In the genomic region with DNA sequence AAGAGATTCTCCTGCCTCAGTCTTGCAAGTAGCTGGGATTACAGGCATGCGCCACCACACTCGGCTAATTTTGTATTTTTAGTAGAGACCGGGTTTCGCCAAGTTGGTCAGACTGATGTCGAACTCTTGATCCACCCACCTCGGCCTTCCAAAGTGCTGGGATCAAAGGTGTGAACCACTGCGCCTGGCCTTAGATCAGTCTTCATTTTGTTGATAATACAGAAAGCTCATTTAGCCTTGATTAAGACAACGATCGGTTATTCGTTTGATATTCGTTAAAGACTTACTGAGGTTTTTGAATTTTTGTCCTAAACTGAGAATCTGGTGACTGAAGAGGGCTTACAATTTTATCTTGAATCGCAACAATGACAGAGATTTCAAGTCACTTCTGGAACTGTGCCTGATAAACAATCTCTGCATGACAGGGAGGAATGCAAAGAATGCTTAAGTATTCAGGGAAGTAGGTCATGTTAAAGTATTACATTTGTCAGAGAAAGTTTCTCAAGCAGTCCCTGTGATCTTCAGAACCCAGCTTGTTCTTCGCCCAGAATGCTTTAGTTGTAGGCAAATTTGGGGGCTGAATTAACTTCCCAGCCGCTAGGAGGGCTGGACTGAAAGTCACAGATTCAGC, we compare ENCODE assay signal across 11 cellular contexts. TPM values are rescaled to one million over a fixed set of nuclear protein-coding genes. Genes with fewer than 3 reads are reported as not detected.
DNase-seq lines count a peak whose midpoint lies in the region; FAIRE-seq and TF ChIP-seq lines count a peak whose summit lies in the region.
"Had no signal": no experiment of that assay in that cellular context is flagged by ENCODE, and none has a peak within 500 bp of the region (broad histone marks: within the 10 kb centered on the region; RNA-seq: fewer than 3 reads in every experiment).

No MANE protein-coding gene starts in this region.

- DNase-seq in HS-5 (ENCODE audit: low read depth) (peak; percentile 25), bronchial epithelial cell (ENCODE audit: low read depth) (peak; percentile 38), left kidney (ENCODE audit: low read depth, low spot score) (peak; percentile 67), tibial nerve (ENCODE audit: low spot score in 2 of 2) (no peak), SIG-M5 (lab: John Stamatoyannopoulos, UW) (no peak), HUDEP-2 (lab: John Stamatoyannopoulos, UW; ENCODE audit: unreplicated experiment in 76 of 76) (no peak), HEK293T (ENCODE audit: extremely low spot score) (no peak)
- DNase-seq in activated CD4-positive, CD25-positive, alpha-beta regulatory T cell (lab: John Stamatoyannopoulos, UW) = no peak
- DNase-seq: GF-D8; MM.1S; stimulated activated CD4-positive, alpha-beta T cell treated with anti-CD3 and anti-CD28 coated beads, Interleukin-4, amount 100 ng/mL, for 1 hour had no signal

- CTCF ChIA-PET in HEK293T (lab: Yijun Ruan, JAX) = interaction anchor here (0.6 to 1.0 kb wide), 2 partner anchors 16 to 70 kb away, joined by 6 to 7 read pairs; no protein-coding TSS in a partner anchor

- H3K4me3 ChIP-seq in bronchial epithelial cell (ENCODE audit: low read depth, low read length) = no peak overlapping the region
- H3K4me3 ChIP-seq in tibial nerve = no peak overlapping the region

- FAIRE-seq in bronchial epithelial cell (lab: Jason Lieb, UNC) = no peak

- no peaks in the 10 kb centered on the region for H3K27me3 ChIP-seq in bronchial epithelial cell (ENCODE audit: control insufficient read depth, insufficient read depth, low read length)
- no peaks in the 10 kb centered on the region for H3K27me3 ChIP-seq in tibial nerve

- H3K36me3 ChIP-seq in bronchial epithelial cell (ENCODE audit: control insufficient read depth, insufficient read depth, low read length) (no peaks in the 10 kb centered on the region), tibial nerve (no peaks in the 10 kb centered on the region)

- POLR2A ChIA-PET in HEK293T (lab: Yijun Ruan, JAX) = interaction anchor here (1.4 kb wide), 1 partner anchor 14 kb away, joined by 5 read pairs; no protein-coding TSS in a partner anchor

- WGBS in tibial nerve, 2 donors = 45 to 52% methylated on average over 14 of the region's 14 CpGs

- no peak for TF ChIP-seq POLR2A in tibial nerve (IDR thresholded peaks at IDR 0.05)

- TF ChIP-seq CTCF in bronchial epithelial cell (IDR thresholded peaks at IDR 0.05; ENCODE audit: insufficient read depth, low read length, severe bottlenecking) (no peak), tibial nerve (IDR thresholded peaks at IDR 0.05) (no peak)

- peaks cover 0 to 60% (median 17%) of the 10 kb centered on the region in 4 donors for H3K4me1 ChIP-seq in tibial nerve

- peak overlapping the region; percentile 13 to 78 (median 56) for H3K27ac ChIP-seq in tibial nerve

- no peaks in the 10 kb centered on the region for H3K9me3 ChIP-seq in tibial nerve

- TF ChIP-seq EP300 in tibial nerve (IDR thresholded peaks at IDR 0.05) = no peak

TF ChIP-seq in HEK293T, 16 proteins besides CTCF, POLR2A, EP300 and RAD21:
- TF ChIP-seq FOXK2 (IDR thresholded peaks at IDR 0.05) = no peak
- TF ChIP-seq HDGF (IDR thresholded peaks at IDR 0.05; ENCODE audit: borderline replicate concordance) = no peak
- TF ChIP-seq ZNF384 (IDR thresholded peaks at IDR 0.05) = no peak
- TF ChIP-seq NFRKB (IDR thresholded peaks at IDR 0.05) = no peak
- TF ChIP-seq CTBP1 (IDR thresholded peaks at IDR 0.05; ENCODE audit: borderline replicate concordance) = no peak
- no peak for TF ChIP-seq SUZ12 (IDR thresholded peaks at IDR 0.05)
- no peak for TF ChIP-seq FOXM1 (IDR thresholded peaks at IDR 0.05; ENCODE audit: borderline replicate concordance)
- no peak for TF ChIP-seq TARDBP (IDR thresholded peaks at IDR 0.05)
- no peak for TF ChIP-seq SP1 (IDR thresholded peaks at IDR 0.05)
- no peak for TF ChIP-seq ARNT (IDR thresholded peaks at IDR 0.05)
- TF ChIP-seq, protein P1, sequence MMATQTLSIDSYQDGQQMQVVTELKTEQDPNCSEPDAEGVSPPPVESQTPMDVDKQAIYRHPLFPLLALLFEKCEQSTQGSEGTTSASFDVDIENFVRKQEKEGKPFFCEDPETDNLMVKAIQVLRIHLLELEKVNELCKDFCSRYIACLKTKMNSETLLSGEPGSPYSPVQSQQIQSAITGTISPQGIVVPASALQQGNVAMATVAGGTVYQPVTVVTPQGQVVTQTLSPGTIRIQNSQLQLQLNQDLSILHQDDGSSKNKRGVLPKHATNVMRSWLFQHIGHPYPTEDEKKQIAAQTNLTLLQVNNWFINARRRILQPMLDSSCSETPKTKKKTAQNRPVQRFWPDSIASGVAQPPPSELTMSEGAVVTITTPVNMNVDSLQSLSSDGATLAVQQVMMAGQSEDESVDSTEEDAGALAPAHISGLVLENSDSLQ (IDR thresholded peaks at IDR 0.05) = no peak
- TF ChIP-seq LEF1 (IDR thresholded peaks at IDR 0.05; ENCODE audit: borderline replicate concordance) = no peak
- no peak for TF ChIP-seq FOXA1 (IDR thresholded peaks at IDR 0.05)
- TF ChIP-seq BHLHE40 (IDR thresholded peaks at IDR 0.05; ENCODE audit: borderline replicate concordance) = no peak
- TF ChIP-seq ELF4 (IDR thresholded peaks at IDR 0.05) = no peak
- TF ChIP-seq L3MBTL2 (conservative IDR thresholded peaks at IDR 0.05) = no peak

RNA-seq across cellular contexts. Expression of a gene that starts 14.8 kb away (rescaled TPM):
- total RNA-seq in bronchial epithelial cell (5.0 and 15.0 TPM in 2 replicates), tibial nerve (100 to 1,000 TPM; 214 to 268 (median 232) TPM)

Comparison
In these comparisons a context has a peak if more than half of its experiments do, and no peak if none do; other contexts are left out.
1. DNase-seq: peak in HS-5 (single experiment), bronchial epithelial cell (single experiment) and left kidney (single experiment); none in tibial nerve (0 of 2), activated CD4-positive, CD25-positive, alpha-beta regulatory T cell (0 of 4), SIG-M5 (single experiment), HUDEP-2 (0 of 76) and HEK293T (single experiment).
2. RNA of a gene that starts 14.8 kb away (total RNA-seq): 214 to 268 TPM in tibial nerve; 5.0 to 15.0 TPM in bronchial epithelial cell; every median in the first group is over 10 times any median in the second.